In genomic region chrX:123673813-123674212, GRCh38 we compare ENCODE assay signal across 26 cellular contexts. TPM values are rescaled to one million over a fixed set of nuclear protein-coding genes. Genes with fewer than 3 reads are reported as not detected.
DNase-seq lines count a peak whose midpoint lies in the region; ATAC-seq, FAIRE-seq and TF ChIP-seq lines count a peak whose summit lies in the region.
"Had no signal": no experiment of that assay in that cellular context is flagged by ENCODE, and none has a peak within 500 bp of the region (broad histone marks: within the 10 kb centered on the region; RNA-seq: fewer than 3 reads in every experiment).

No MANE protein-coding gene starts in this region.

- no peak for TF ChIP-seq POLR2A in GM12891 (IDR thresholded peaks at IDR 0.05; ENCODE audit: low read depth, low read length)

- ATAC-seq in HG02938 (IDR thresholded peaks at IDR 0.05; ENCODE audit: unreplicated experiment) (peak; percentile 63), SK-N-SH treated with all-trans-retinoic acid at 6 μM for 48 hours (no peak)
- ATAC-seq: esophagus mucosa; right cardiac atrium; stimulated activated naive B cell treated with anti-CD40 and anti-IgM and Interleukin-4, amounts not matched to agents 10 μg/mL and 1 μg/mL and 100 μg/mL, for 72 hours; T-helper 17 cell had no signal

- POLR2A ChIA-PET in AG04449 (lab: Yijun Ruan, JAX) = no interaction called here

- H3K4me3 ChIP-seq in AG04449 (ENCODE audit: low read depth, low read length) = no peak overlapping the region
- H3K4me3 ChIP-seq: SK-N-MC, testis, vagina had no signal

- FAIRE-seq in GM12891 (lab: Jason Lieb, UNC) = peak; percentile 69
- peak; percentile 18 for FAIRE-seq in colon (lab: Jason Lieb, UNC)
- FAIRE-seq in RCC 7860 (lab: Jason Lieb, UNC) = no peak
- FAIRE-seq: frontal cortex, HTR-8/SVneo, islet of Langerhans had no signal

- CTCF ChIA-PET in AG04449 (lab: Yijun Ruan, JAX) = no interaction called here

- DNase-seq in AG04449 (ENCODE audit: low read depth, low spot score) (peak; percentile 7), GM12891 (ENCODE audit: insufficient read length, low spot score) (no peak), GM03348 (ENCODE audit: low spot score) (no peak), RCC 7860 (ENCODE audit: low spot score) (no peak), dedifferentiated amniotic fluid mesenchymal stem cell (ENCODE audit: extremely low spot score) (no peak)
- DNase-seq: activated CD4-positive, alpha-beta T cell treated with anti-CD3 and anti-CD28 coated beads for 48 hours; cerebellar nuclear complex; effector memory CD4-positive, alpha-beta T cell; KBM-7; NCI-H1417 treated with DMSO at 0.1 percent for 48 hours; NCI-H82; nephron progenitor cell; right cardiac atrium; stimulated activated CD4-positive, alpha-beta T cell treated with anti-CD3 and anti-CD28 coated beads, Interleukin-4, amount 100 ng/mL, for 1 hour; stimulated activated naive B cell treated with anti-CD40 and anti-IgM and Interleukin-4, amounts not matched to agents 10 μg/mL and 1 μg/mL and 100 μg/mL, for 72 hours; T-helper 17 cell; testis had no signal

- TF ChIP-seq CTCF in AG04449 (IDR thresholded peaks at IDR 0.05; ENCODE audit: insufficient read depth, low read length, missing control alignments) = no peak

TF ChIP-seq in GM12891, 5 proteins besides CTCF, POLR2A, EP300 and RAD21:
- TF ChIP-seq POU2F2 (IDR thresholded peaks at IDR 0.05; ENCODE audit: low read depth, low read length) = no peak
- TF ChIP-seq PAX5 (IDR thresholded peaks at IDR 0.05; ENCODE audit: insufficient read depth, low read length, severe bottlenecking) = no peak
- TF ChIP-seq TAF1 (IDR thresholded peaks at IDR 0.05; ENCODE audit: low read depth, low read length) = no peak
- TF ChIP-seq POLR2AphosphoS5 (IDR thresholded peaks at IDR 0.05; ENCODE audit: low read depth, low read length) = no peak
- TF ChIP-seq SPI1 (IDR thresholded peaks at IDR 0.05; ENCODE audit: low read depth, low read length) = no peak

TF ChIP-seq in SK-N-SH treated with all-trans-retinoic acid at 6 μM for 48 hours, 23 proteins besides CTCF, POLR2A, EP300 and RAD21:
- TF ChIP-seq CREB5 (CRISPR knock-in tag; IDR thresholded peaks at IDR 0.05; ENCODE audit: low read depth) (no peak), CSDC2 (CRISPR knock-in tag; IDR thresholded peaks at IDR 0.05) (no peak), TCF4 (CRISPR knock-in tag; IDR thresholded peaks at IDR 0.05; ENCODE audit: borderline replicate concordance) (no peak)

RNA-seq across cellular contexts. Expression of gene THOC2, which starts 59.0 kb away (rescaled TPM):
- 38.1 TPM for polyA plus RNA-seq in GM12891 (2012; ENCODE audit: low read depth, missing spikeins)
